Comparison of ENCODE assay signal across 31 cellular contexts in the genomic region with DNA sequence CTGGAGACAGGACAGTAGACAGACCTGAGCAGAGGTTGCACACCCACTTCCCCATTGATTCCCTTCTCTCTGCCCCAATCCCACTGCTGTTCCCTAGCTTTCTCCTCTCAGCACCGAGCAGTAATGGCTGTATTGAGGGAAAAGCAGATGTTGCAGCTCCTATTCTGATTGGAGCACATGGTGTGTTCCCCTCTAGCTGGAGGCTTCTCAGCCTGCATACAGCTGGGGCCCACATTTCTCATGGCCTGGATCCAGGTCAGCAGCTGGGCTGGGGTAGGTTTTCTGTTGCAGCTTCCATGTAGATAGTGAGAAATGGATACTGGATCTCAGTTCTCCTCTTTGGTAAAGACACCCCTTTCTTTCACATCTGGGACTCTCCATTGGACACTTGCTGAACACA. TPM values are rescaled to one million over a fixed set of nuclear protein-coding genes. Genes with fewer than 3 reads are reported as not detected.
"Had no signal": no experiment of that assay in that cellular context is flagged by ENCODE, and none has a peak within 500 bp of the region (broad histone marks: within the 10 kb centered on the region; RNA-seq: fewer than 3 reads in every experiment).

No MANE protein-coding gene starts in this region.

- H3K4me3 ChIP-seq: ascending aorta, body of pancreas, K562 had no signal

- DNase-seq: activated CD4-positive, alpha-beta memory T cell treated with anti-CD3 and anti-CD28 coated beads for 36 hours; activated CD4-positive, alpha-beta T cell treated with anti-CD3 and anti-CD28 coated beads, Interleukin-2, amount 10 ng/mL, durations not matched to agents 7 days and 5 days; activated CD4-positive, CD25-positive, alpha-beta regulatory T cell; activated CD8-positive, alpha-beta memory T cell treated with anti-CD3 and anti-CD28 coated beads for 24 hours; activated effector memory CD4-positive, alpha-beta T cell treated with anti-CD3 and anti-CD28 coated beads, Interleukin-2, amount 50 U/mL, for 16 hours; activated naive CD4-positive, alpha-beta T cell treated with Interleukin-2 at 50 U/mL for 16 hours; activated naive CD8-positive, alpha-beta T cell treated with anti-CD3 and anti-CD28 coated beads, Interleukin-2, amount 50 U/mL, for 24 hours; activated T-cell treated with anti-CD3 and anti-CD28 coated beads, Interleukin-2, amount 50 U/mL, for 4 hours; amniotic stem cell; body of pancreas; Karpas-422; MM.1S; NCI-H1105; NCI-H1436; NCI-H1694 treated with DMSO at 0.1 percent for 48 hours; NCI-H2029 treated with DMSO at 0.1 percent for 48 hours; NCI-H446; NCI-H524 treated with DMSO at 0.1 percent for 48 hours; NCI-H774; NK-92 treated with Interleukin-12 subunit alpha and Interleukin-12 subunit beta, amount 100 ng/mL, for 24 hours; OCI-M1; RPMI8226; SHP77; T-helper 1 cell had no signal

- H3K9me3 ChIP-seq: ascending aorta, body of pancreas had no signal

- ATAC-seq: activated naive CD4-positive, alpha-beta T cell treated with anti-CD3 and anti-CD28 coated beads, Interleukin-2, amount 50 U/mL, for 72 hours; activated naive CD8-positive, alpha-beta T cell treated with anti-CD3 and anti-CD28 coated beads, Interleukin-2, amount 50 U/mL, for 24 hours; activated T-cell treated with anti-CD3 and anti-CD28 coated beads, Interleukin-2, amount 50 U/mL, for 4 hours; body of pancreas; K562; Panc1 had no signal

- H3K27ac ChIP-seq: ascending aorta, body of pancreas, VCaP had no signal

- H3K36me3 ChIP-seq: ascending aorta had no signal

- H3K27me3 ChIP-seq: ascending aorta, body of pancreas had no signal

- H3K4me1 ChIP-seq: ascending aorta, body of pancreas had no signal

- FAIRE-seq: bronchial epithelial cell, K562 had no signal

RNA-seq across cellular contexts. Expression of a gene that starts 50.1 kb away (rescaled TPM):
- total RNA-seq: activated CD4-positive, alpha-beta memory T cell treated with anti-CD3 and anti-CD28 coated beads for 36 hours; activated CD4-positive, alpha-beta T cell treated with anti-CD3 and anti-CD28 coated beads, Interleukin-2, amount 10 ng/mL, durations not matched to agents 7 days and 5 days; activated naive CD4-positive, alpha-beta T cell treated with anti-CD3 and anti-CD28 coated beads, Interleukin-2, amount 50 U/mL, for 72 hours; activated T-cell treated with anti-CD3 and anti-CD28 coated beads, Interleukin-2, amount 50 U/mL, for 4 hours; K562; T-helper 2 cell treated with Interferon-gamma antibody and Interleukin-4, amounts not matched to agents 100 ng/mL and 5 ng/mL, for 36 hours had no signal
